In the genomic region with DNA sequence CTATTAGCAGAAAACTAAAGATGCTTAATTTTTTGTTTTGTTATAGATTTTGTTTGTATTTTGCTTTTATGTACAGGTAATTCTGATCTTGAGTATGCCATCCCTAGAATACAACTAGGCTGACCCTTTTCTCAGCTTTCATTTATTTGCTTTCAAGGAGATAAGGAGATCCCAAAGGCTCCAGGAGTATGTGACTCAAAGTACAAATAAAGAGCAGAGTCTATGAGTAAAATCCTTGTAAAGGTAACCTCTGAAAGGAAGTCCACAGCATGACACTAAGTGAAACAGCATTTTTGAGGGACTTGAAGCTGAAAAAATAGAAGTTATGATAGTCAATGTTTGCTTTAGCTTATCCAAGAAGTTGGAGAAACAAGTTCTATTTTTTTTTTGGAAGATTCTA, we compare ENCODE assay signal across 21 cellular contexts. TPM values are rescaled to one million over a fixed set of nuclear protein-coding genes. Genes with fewer than 3 reads are reported as not detected.
DNase-seq lines count a peak whose midpoint lies in the region; ATAC-seq, FAIRE-seq and TF ChIP-seq lines count a peak whose summit lies in the region.
"Had no signal": no experiment of that assay in that cellular context is flagged by ENCODE, and none has a peak within 500 bp of the region (broad histone marks: within the 10 kb centered on the region; RNA-seq: fewer than 3 reads in every experiment).

No MANE protein-coding gene starts in this region.

- H3K79me2 ChIP-seq in K562 (ENCODE audit: control insufficient read depth, insufficient read depth, low read length): no peaks in the 10 kb centered on the region

- no peak overlapping the region for H2AFZ ChIP-seq in K562 (ENCODE audit: low read depth, low read length)

- no peak for TF ChIP-seq POLR2A in K562 (conservative IDR thresholded peaks at IDR 0.05)

- H3K4me3 Mint-ChIP-seq in nephron: no peak overlapping the region

- no peak overlapping the region for H3K27ac ChIP-seq in K562 (ENCODE audit: extremely low read depth, low read depth, low read length)

- H3K4me3 ChIP-seq in LNCaP clone FGC (ENCODE audit: low read depth, low read length) (no peak overlapping the region), K562 (no peak overlapping the region)

- no peak for FAIRE-seq in K562 (lab: Jason Lieb, UNC)
- FAIRE-seq: GM12891, GM18507, RCC 7860 had no signal

- H3K4me1 Mint-ChIP-seq in nephron: peaks cover 24% of the 10 kb centered on the region

- ATAC-seq in K562: no peak

- H3K4me2 ChIP-seq in K562 (ENCODE audit: insufficient read depth, low read length): no peak overlapping the region

- BruUV-seq in K562 (replicated peaks; lab: Mats Ljungman, UMichigan): no TSS peak

- no peaks in the 10 kb centered on the region for H4K20me1 ChIP-seq in K562 (replicated peaks; ENCODE audit: control insufficient read depth, insufficient read depth, low read length)

- TF ChIP-seq CTCF in LNCaP clone FGC (IDR thresholded peaks at IDR 0.05; ENCODE audit: control insufficient read depth, extremely low read depth, insufficient read depth) (no peak), K562 (IDR thresholded peaks at IDR 0.05 in 2 of 3, conservative IDR thresholded peaks at IDR 0.05 in 1 of 3; ENCODE audit: insufficient read depth in 2 of 3, low read depth in 1 of 3, low read length in 3 of 3) (no peak), nephron (IDR thresholded peaks at IDR 0.05; ENCODE audit: unreplicated experiment in 3 of 3) (no peak)

- CTCF ChIA-PET in K562 (lab: Yijun Ruan, JAX; ENCODE audit: low intra/inter-chr PET ratio): no interaction called here

- intact Hi-C loops in K562 (cut with micrococcal nuclease): no loop called here

- no peaks in the 10 kb centered on the region for H3K9me3 Mint-ChIP-seq in nephron

- no peak for TF ChIP-seq EP300 in K562 (IDR thresholded peaks at IDR 0.05; ENCODE audit: low read length)

- H3K27me3 ChIP-seq in K562 (ENCODE audit: control insufficient read depth in 2 of 2, insufficient read depth in 2 of 2, low read length in 2 of 2): no peaks in the 10 kb centered on the region

- peak overlapping the region; percentile 72 to 91 (median 73) for H3K27ac Mint-ChIP-seq in nephron

- H3K9ac ChIP-seq in K562 (ENCODE audit: insufficient read depth in 1 of 2, low read depth in 2 of 2, low read length in 2 of 2): no peak overlapping the region

- POLR2A ChIA-PET in K562 (lab: Yijun Ruan, JAX): interaction anchor here (0.6 to 1.5 kb wide), 2 partner anchors 11 to 19 kb away, joined by 3 to 5 read pairs; no protein-coding TSS in a partner anchor

- no peaks in the 10 kb centered on the region; a peak in 1 of 5 replicates for H3K4me1 ChIP-seq in K562 (replicated peaks in 1 of 2; ENCODE audit: control insufficient read depth in 2 of 2, insufficient read depth in 2 of 2, low read length in 2 of 2)

- H3K9me1 ChIP-seq in K562 (ENCODE audit: control insufficient read depth, insufficient read depth, low read length): no peaks in the 10 kb centered on the region

- no peaks in the 10 kb centered on the region for H3K36me3 ChIP-seq in K562 (ENCODE audit: control insufficient read depth, insufficient read depth, low read length)

- TF ChIP-seq RAD21 in K562 (CRISPR knock-in tag; conservative IDR thresholded peaks at IDR 0.05 in 1 of 2, IDR thresholded peaks at IDR 0.05 in 1 of 2): no peak

- no peaks in the 10 kb centered on the region for H3K9me3 ChIP-seq in K562 (replicated peaks; ENCODE audit: control insufficient read depth, insufficient read depth, low read depth, low read length)

- H3K36me3 Mint-ChIP-seq in nephron (ENCODE audit: low read depth): no peaks in the 10 kb centered on the region

- no peaks in the 10 kb centered on the region for H3K27me3 Mint-ChIP-seq in nephron (ENCODE audit: low read depth)

- in situ Hi-C loops in K562 (cut with MboI): no loop called here

- peak; percentile 23 for DNase-seq in Daoy (ENCODE audit: low read depth)
- peak; percentile 6 for DNase-seq in LNCaP clone FGC (ENCODE audit: low read depth)
- DNase-seq in K562 (ENCODE audit: extremely low read depth in 1 of 4, low spot score in 3 of 4): no peak
- DNase-seq in dermis blood vessel endothelial cell: no peak
- DNase-seq in DMS153 treated with DMSO at 0.1 percent for 48 hours (lab: John Stamatoyannopoulos, UW; ENCODE audit: unreplicated experiment): no peak
- DNase-seq in SKM-1 (lab: John Stamatoyannopoulos, UW; ENCODE audit: unreplicated experiment): no peak
- DNase-seq: ACHN, AML-193, DMS79, GDM1, GOT3, NCI-H1105 treated with DMSO at 0.1 percent for 48 hours, NCI-H1694 treated with DMSO at 0.1 percent for 48 hours, NCI-H2107, NCI-H2227 treated with DMSO at 0.1 percent for 48 hours, NCI-H524, SHP77 had no signal

TF ChIP-seq in K562, 482 proteins besides CTCF, POLR2A, EP300 and RAD21:
- TF ChIP-seq FOSL1 (tag; conservative IDR thresholded peaks at IDR 0.05): peak; percentile 28; the same call in 1 of the 2 replicates
- TF ChIP-seq ZNF561 (CRISPR knock-in tag; conservative IDR thresholded peaks at IDR 0.05): no peak
- 0 out of 4 replicates have a peak, but pooled peaks of 1 of the 2 experiments have one; percentile 22 for TF ChIP-seq FOXA3 (CRISPR knock-in tag; conservative IDR thresholded peaks at IDR 0.05 in 1 of 2, IDR thresholded peaks at IDR 0.05 in 1 of 2)
- TF ChIP-seq, protein P1, sequence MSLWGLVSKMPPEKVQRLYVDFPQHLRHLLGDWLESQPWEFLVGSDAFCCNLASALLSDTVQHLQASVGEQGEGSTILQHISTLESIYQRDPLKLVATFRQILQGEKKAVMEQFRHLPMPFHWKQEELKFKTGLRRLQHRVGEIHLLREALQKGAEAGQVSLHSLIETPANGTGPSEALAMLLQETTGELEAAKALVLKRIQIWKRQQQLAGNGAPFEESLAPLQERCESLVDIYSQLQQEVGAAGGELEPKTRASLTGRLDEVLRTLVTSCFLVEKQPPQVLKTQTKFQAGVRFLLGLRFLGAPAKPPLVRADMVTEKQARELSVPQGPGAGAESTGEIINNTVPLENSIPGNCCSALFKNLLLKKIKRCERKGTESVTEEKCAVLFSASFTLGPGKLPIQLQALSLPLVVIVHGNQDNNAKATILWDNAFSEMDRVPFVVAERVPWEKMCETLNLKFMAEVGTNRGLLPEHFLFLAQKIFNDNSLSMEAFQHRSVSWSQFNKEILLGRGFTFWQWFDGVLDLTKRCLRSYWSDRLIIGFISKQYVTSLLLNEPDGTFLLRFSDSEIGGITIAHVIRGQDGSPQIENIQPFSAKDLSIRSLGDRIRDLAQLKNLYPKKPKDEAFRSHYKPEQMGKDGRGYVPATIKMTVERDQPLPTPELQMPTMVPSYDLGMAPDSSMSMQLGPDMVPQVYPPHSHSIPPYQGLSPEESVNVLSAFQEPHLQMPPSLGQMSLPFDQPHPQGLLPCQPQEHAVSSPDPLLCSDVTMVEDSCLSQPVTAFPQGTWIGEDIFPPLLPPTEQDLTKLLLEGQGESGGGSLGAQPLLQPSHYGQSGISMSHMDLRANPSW (CRISPR knock-in tag; IDR thresholded peaks at IDR 0.05): no peak

RNA-seq across cellular contexts. Expression of a gene that starts 54.5 kb away (rescaled TPM):
- total RNA-seq in Daoy (2014; rRNA removed; shearing (Covaris generic)): not detected in 2 replicates
- not detected in 2 replicates for total RNA-seq in K562 (2011; cell fraction: chromatin; rRNA removed; ENCODE audit: low replicate concordance)
- total RNA-seq in K562 (2011; cell fraction: nucleolus; rRNA removed): not detected in 2 replicates
- not detected in 2 replicates for total RNA-seq in K562 (2011; cell fraction: nucleoplasm; rRNA removed)
- total RNA-seq in K562 (2014; rRNA removed): not detected in 2 replicates
- not detected in 2 replicates for total RNA-seq in K562 (2014; rRNA removed; fragmentation: Illumina TruSeq; extraction: Trizol)
- not detected in 2 replicates for total RNA-seq in K562 (2015; rRNA removed; fragmentation: Illumina TruSeq; extraction: Trizol)
- total RNA-seq in K562 (2021): not detected in 2 replicates
- polyA plus RNA-seq in K562 (2011; rRNA removed): not detected in 2 replicates
- polyA plus RNA-seq in K562 (2011; cell fraction: cytosol; rRNA removed): not detected in 2 replicates
- polyA plus RNA-seq in K562 (2011; cell fraction: nucleus; rRNA removed): not detected in 2 replicates
- not detected in 2 replicates for polyA plus RNA-seq in K562 (2012)
- polyA plus RNA-seq in K562 (2014; fragmentation: Illumina TruSeq; extraction: Trizol): not detected in 2 replicates
- polyA plus RNA-seq in K562 (2014; fragmentation: Nextera tagmentation; extraction: Ambion mirVana): not detected
- not detected in 2 replicates for polyA plus RNA-seq in K562 (2014; rRNA removed)
- polyA minus RNA-seq in K562 (2011; rRNA and poly(A)+ RNA removed): not detected in 2 replicates
- not detected in 2 replicates for polyA minus RNA-seq in K562 (2011; cell fraction: cytosol; rRNA and poly(A)+ RNA removed)
- not detected in 2 replicates for polyA minus RNA-seq in K562 (2011; cell fraction: nucleus; rRNA and poly(A)+ RNA removed)
- total RNA-seq in dermis blood vessel endothelial cell: not detected in 2 replicates

Comparison
In these comparisons a context has a peak if more than half of its experiments do, and no peak if none do; other contexts are left out.
1. DNase-seq: peak in Daoy (single experiment) and LNCaP clone FGC (single experiment); none in K562 (0 of 4), dermis blood vessel endothelial cell (single experiment), DMS153 treated with DMSO at 0.1 percent for 48 hours (single experiment) and SKM-1 (single experiment).